In genomic region chr10:77888356-77888703, GRCh38 we compare ENCODE assay signal across 13 cellular contexts. TPM values are rescaled to one million over a fixed set of nuclear protein-coding genes. Genes with fewer than 3 reads are reported as not detected.
DNase-seq lines count a peak whose midpoint lies in the region; ATAC-seq and TF ChIP-seq lines count a peak whose summit lies in the region.
"Had no signal": no experiment of that assay in that cellular context is flagged by ENCODE, and none has a peak within 500 bp of the region (broad histone marks: within the 10 kb centered on the region; RNA-seq: fewer than 3 reads in every experiment).

No MANE protein-coding gene starts in this region.

- H3K36me3 ChIP-seq in mucosa of rectum (ENCODE audit: control insufficient read depth in 2 of 2, insufficient read depth in 2 of 2, low read length in 2 of 2): no peaks in the 10 kb centered on the region

- H3K4me1 ChIP-seq in mucosa of rectum (ENCODE audit: control insufficient read depth in 2 of 2, insufficient read depth in 2 of 2, low read length in 2 of 2): peaks cover 16 to 25% of the 10 kb centered on the region in 2 donors

- H3K4me3 ChIP-seq in LNCaP clone FGC (ENCODE audit: low read depth, low read length) (peak overlapping the region; percentile 48), dorsolateral prefrontal cortex (peak overlapping the region in 41 of 59 donors; percentile 5 to 56 (median 35)), mucosa of rectum (ENCODE audit: low read length in 2 of 2) (no peak overlapping the region)

- TF ChIP-seq CTCF in LNCaP clone FGC (IDR thresholded peaks at IDR 0.05; ENCODE audit: control insufficient read depth, extremely low read depth, insufficient read depth) (no peak), dorsolateral prefrontal cortex (IDR thresholded peaks at IDR 0.05 in 54 of 56, conservative IDR thresholded peaks at IDR 0.05 in 2 of 56; ENCODE audit: low read depth in 1 of 56, partially characterized antibody in 56 of 56) (no peak)

- H3K9ac ChIP-seq in mucosa of rectum (ENCODE audit: low read depth in 1 of 2, low read length in 2 of 2): peak overlapping the region in 1 of 2 donors; percentile 7

- DNase-seq in LNCaP clone FGC (ENCODE audit: low read depth) (no peak), dorsolateral prefrontal cortex (no peak)
- DNase-seq: activated naive CD4-positive, alpha-beta T cell treated with anti-CD3 and anti-CD28 coated beads, Interleukin-2, amount 10 ng/mL, durations not matched to agents 7 days and 5 days; DMS79; NCI-H1694; stimulated activated CD4-positive, alpha-beta T cell treated with anti-CD3 and anti-CD28 coated beads, Interleukin-2, amount 100 ng/mL, for 48 hours had no signal

- ATAC-seq in GM19397 (IDR thresholded peaks at IDR 0.05; ENCODE audit: unreplicated experiment) (no peak), HG03342 (IDR thresholded peaks at IDR 0.05; ENCODE audit: unreplicated experiment) (no peak), GM21526 (IDR thresholded peaks at IDR 0.05; ENCODE audit: low FRiP score, unreplicated experiment) (no peak), HG02588 (IDR thresholded peaks at IDR 0.05; ENCODE audit: unreplicated experiment) (no peak)

- intact Hi-C loops in dorsolateral prefrontal cortex (cut with DNase I): loop anchor here in 1 of 2 donors (2.0 to 5.0 kb wide), 2 partner anchors 16 to 41 kb away; no protein-coding TSS in a partner anchor

- H3K27ac ChIP-seq in dorsolateral prefrontal cortex (peak overlapping the region in 58 of 59 donors; percentile 5 to 90 (median 78)), mucosa of rectum (ENCODE audit: low read depth in 2 of 2, low read length in 2 of 2) (peak overlapping the region; percentile 1 to 16), temporal lobe (ENCODE audit: low read depth, low read length) (peak overlapping the region; percentile 72)
- H3K27ac ChIP-seq: HL-60 had no signal

- H3K9me3 ChIP-seq in mucosa of rectum (ENCODE audit: control insufficient read depth in 2 of 2, low read length in 2 of 2): no peaks in the 10 kb centered on the region

- H3K27me3 ChIP-seq in dorsolateral prefrontal cortex: no peaks in the 10 kb centered on the region
- H3K27me3 ChIP-seq in mucosa of rectum (ENCODE audit: control insufficient read depth in 2 of 2, insufficient read depth in 2 of 2, low read length in 2 of 2): no peaks in the 10 kb centered on the region

RNA-seq across cellular contexts. Expression of gene DLG5, which starts 38.2 kb away (rescaled TPM):
- 10 to 100 TPM; 24.0 to 52.8 (median 34.1) TPM for total RNA-seq in dorsolateral prefrontal cortex
- total RNA-seq in temporal lobe: 40.3 TPM

Comparison
In these comparisons a context has a peak if more than half of its experiments do, and no peak if none do; other contexts are left out.
1. H3K4me3 ChIP-seq: peak in LNCaP clone FGC (single experiment) and dorsolateral prefrontal cortex (41 of 59); none in mucosa of rectum (0 of 2).
2. H3K27ac ChIP-seq: peak in every context shown above with its lines; median percentile 78 in dorsolateral prefrontal cortex; 72 in temporal lobe; 8 in mucosa of rectum.